In the genomic region with DNA sequence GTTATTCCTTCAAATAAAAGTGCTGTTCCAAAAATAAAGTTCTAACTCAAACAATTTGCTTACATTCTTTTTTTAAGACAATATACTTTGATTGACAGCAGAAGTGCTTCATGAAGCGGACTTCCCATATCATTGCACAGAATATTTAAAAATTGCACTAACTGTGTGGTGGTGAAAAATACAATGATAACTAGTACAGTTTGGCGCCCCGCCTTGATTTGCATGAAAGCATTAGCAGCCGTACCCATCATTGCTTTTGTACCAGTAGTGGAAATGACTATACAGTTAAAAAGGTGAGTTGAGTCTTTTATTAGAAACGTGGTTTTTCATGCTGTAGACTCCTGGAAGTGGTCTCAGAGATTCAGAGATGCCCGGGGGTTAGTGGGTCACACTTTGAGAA, we compare ENCODE assay signal across 25 cellular contexts.
"Had no signal": no experiment of that assay in that cellular context is flagged by ENCODE, and none has a peak within 500 bp of the region (broad histone marks: within the 10 kb centered on the region; RNA-seq: fewer than 3 reads in every experiment).

No MANE protein-coding gene starts in this region.

- H3K27me3 ChIP-seq: cardiac muscle cell had no signal

- H3K27ac Mint-ChIP-seq: activated CD4-positive, alpha-beta T cell treated with anti-CD3 and anti-CD28 coated beads, Interleukin-2, amount 10 ng/mL, durations not matched to agents 24 days and 14 days; activated CD8-positive, alpha-beta memory T cell treated with anti-CD3 and anti-CD28 coated beads, Interleukin-2, amount 10 ng/mL, durations not matched to agents 7 days and 5 days; activated naive CD4-positive, alpha-beta T cell treated with anti-CD3 and anti-CD28 coated beads, Interleukin-2, amount 50 U/mL, for 24 hours; activated T-cell treated with anti-CD3 and anti-CD28 coated beads, Interleukin-2, amount 50 U/mL, for 24 hours; activated T-helper 1 cell treated with anti-CD3 and anti-CD28 coated beads, Interleukin-12 subunit alpha, Interleukin-12 subunit beta, Interleukin-2, Interleukin-4 antibody, amounts not matched to agents 30 ng/mL and 10 ng/mL and 1 ng/mL, durations not matched to agents 14 hours and 24 hours and 36 hours; brain; T-helper 1 cell treated with Interleukin-12 subunit alpha and Interleukin-12 subunit beta and Interleukin-4 antibody, amounts not matched to agents 30 μg/mL and 1 μg/mL, for 36 hours; WTC11 had no signal

- DNase-seq: activated CD4-positive, alpha-beta T cell treated with anti-CD3 and anti-CD28 coated beads for 1 hour; activated CD4-positive, alpha-beta T cell treated with anti-CD3 and anti-CD28 coated beads, Interleukin-2, amount 10 ng/mL, durations not matched to agents 24 days and 14 days; activated CD4-positive, alpha-beta T cell treated with anti-CD3 and anti-CD28 coated beads, Interleukin-2, amount 50 U/mL, for 48 hours; activated CD8-positive, alpha-beta memory T cell treated with anti-CD3 and anti-CD28 coated beads, Interleukin-2, amount 10 ng/mL, durations not matched to agents 7 days and 5 days; activated effector memory CD4-positive, alpha-beta T cell treated with Interleukin-2 at 50 U/mL for 16 hours; activated naive CD4-positive, alpha-beta T cell; activated T-cell treated with anti-CD3 and anti-CD28 coated beads, Interleukin-2, amount 50 U/mL, for 24 hours; amygdala; Kasumi-1; NCI-H1048; NCI-H146; NCI-H187 treated with DMSO at 0.1 percent for 48 hours; NCI-H2171; NCI-H2227 treated with DMSO at 0.1 percent for 48 hours; NCI-H526 treated with DMSO at 0.1 percent for 48 hours; NCI-H82; SHP77 had no signal

- FAIRE-seq: astrocyte, RCC 7860 had no signal

- H3K27ac ChIP-seq: cardiac muscle cell had no signal

- H3K36me3 Mint-ChIP-seq: activated CD8-positive, alpha-beta memory T cell treated with anti-CD3 and anti-CD28 coated beads, Interleukin-2, amount 10 ng/mL, durations not matched to agents 7 days and 5 days; activated naive CD4-positive, alpha-beta T cell treated with anti-CD3 and anti-CD28 coated beads, Interleukin-2, amount 50 U/mL, for 24 hours; brain; WTC11 had no signal

- H3K27me3 Mint-ChIP-seq: activated CD4-positive, alpha-beta T cell treated with anti-CD3 and anti-CD28 coated beads, Interleukin-2, amount 10 ng/mL, durations not matched to agents 24 days and 14 days; activated naive CD4-positive, alpha-beta T cell treated with anti-CD3 and anti-CD28 coated beads, Interleukin-2, amount 50 U/mL, for 24 hours; activated T-cell treated with anti-CD3 and anti-CD28 coated beads, Interleukin-2, amount 50 U/mL, for 24 hours had no signal

- H3K4me1 Mint-ChIP-seq: activated CD4-positive, alpha-beta T cell treated with anti-CD3 and anti-CD28 coated beads, Interleukin-2, amount 10 ng/mL, durations not matched to agents 24 days and 14 days; activated CD8-positive, alpha-beta memory T cell treated with anti-CD3 and anti-CD28 coated beads, Interleukin-2, amount 10 ng/mL, durations not matched to agents 7 days and 5 days; WTC11 had no signal

- H3K4me3 ChIP-seq: cardiac muscle cell had no signal

- ATAC-seq: activated CD8-positive, alpha-beta memory T cell treated with anti-CD3 and anti-CD28 coated beads, Interleukin-2, amount 10 ng/mL, durations not matched to agents 7 days and 5 days; WTC11 had no signal

- H3K36me3 ChIP-seq: cardiac muscle cell had no signal

- H3K9me3 Mint-ChIP-seq: activated naive CD4-positive, alpha-beta T cell treated with anti-CD3 and anti-CD28 coated beads, Interleukin-2, amount 50 U/mL, for 24 hours; activated T-cell treated with anti-CD3 and anti-CD28 coated beads, Interleukin-2, amount 50 U/mL, for 24 hours had no signal

- H3K4me3 Mint-ChIP-seq: activated CD4-positive, alpha-beta T cell treated with anti-CD3 and anti-CD28 coated beads, Interleukin-2, amount 10 ng/mL, durations not matched to agents 24 days and 14 days; activated CD8-positive, alpha-beta memory T cell treated with anti-CD3 and anti-CD28 coated beads, Interleukin-2, amount 10 ng/mL, durations not matched to agents 7 days and 5 days; activated naive CD4-positive, alpha-beta T cell treated with anti-CD3 and anti-CD28 coated beads, Interleukin-2, amount 50 U/mL, for 24 hours; activated T-cell treated with anti-CD3 and anti-CD28 coated beads, Interleukin-2, amount 50 U/mL, for 24 hours; activated T-helper 1 cell treated with anti-CD3 and anti-CD28 coated beads, Interleukin-12 subunit alpha, Interleukin-12 subunit beta, Interleukin-2, Interleukin-4 antibody, amounts not matched to agents 30 ng/mL and 10 ng/mL and 1 ng/mL, durations not matched to agents 14 hours and 24 hours and 36 hours; brain; T-helper 1 cell treated with Interleukin-12 subunit alpha and Interleukin-12 subunit beta and Interleukin-4 antibody, amounts not matched to agents 30 μg/mL and 1 μg/mL, for 36 hours; WTC11 had no signal
